In genomic region chr13:44434441-44435141, GRCh38 we compare ENCODE assay signal across 1 cellular context.
TF ChIP-seq lines count a peak whose summit lies in the region.

No MANE protein-coding gene starts in this region.

TF ChIP-seq in IMR-90, 13 proteins besides CTCF, POLR2A, EP300 and RAD21 (continued from another document):
- TF ChIP-seq ELK1 (IDR thresholded peaks at IDR 0.05; ENCODE audit: borderline replicate concordance, low read depth, low read length) (no peak), RFX5 (IDR thresholded peaks at IDR 0.05; ENCODE audit: low read depth, low read length) (no peak), FOS (IDR thresholded peaks at IDR 0.05; ENCODE audit: low read depth, low read length) (no peak), MAZ (IDR thresholded peaks at IDR 0.05; ENCODE audit: borderline replicate concordance, low read depth, low read length) (no peak)
